Comparison of ENCODE assay signal across 22 cellular contexts in the genomic region with DNA sequence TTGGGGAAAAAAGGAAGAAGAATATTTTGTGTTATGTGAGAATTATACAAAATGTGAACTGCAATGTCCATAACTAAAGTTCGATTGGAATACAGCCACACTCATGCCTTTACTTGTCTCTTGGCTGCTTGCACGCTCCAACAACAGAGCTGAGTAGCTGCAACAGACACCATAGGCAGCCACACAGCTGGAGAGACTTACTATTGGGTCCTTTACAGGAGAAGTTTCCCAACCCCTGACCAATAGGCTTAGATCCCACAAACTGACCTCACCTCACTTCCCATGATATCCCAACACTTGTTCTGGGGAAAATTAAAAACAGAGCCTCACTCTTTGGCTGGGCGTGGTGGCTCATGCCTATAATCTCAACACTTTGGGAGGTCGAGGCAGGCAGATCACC.
"Had no signal": no experiment of that assay in that cellular context is flagged by ENCODE, and none has a peak within 500 bp of the region (broad histone marks: within the 10 kb centered on the region; RNA-seq: fewer than 3 reads in every experiment).

No MANE protein-coding gene starts in this region.

- H3K9me3 ChIP-seq: adrenal gland, SJCRH30 had no signal

- H3K4me1 ChIP-seq: adrenal gland had no signal

- H3K4me3 ChIP-seq: adrenal gland, SJCRH30, SK-N-MC had no signal

- H3K27ac ChIP-seq: adrenal gland, KMS-11, SJCRH30, SK-N-MC had no signal

- H3K9ac ChIP-seq: KMS-11 had no signal

- H3K4me2 ChIP-seq: KMS-11 had no signal

- DNase-seq: activated CD4-positive, alpha-beta T cell treated with anti-CD3 and anti-CD28 coated beads, Interleukin-2, amount 10 ng/mL, durations not matched to agents 7 days and 5 days; activated CD4-positive, alpha-beta T cell treated with anti-CD3 and anti-CD28 coated beads, Interleukin-2, amount 50 U/mL, for 48 hours; activated CD8-positive, alpha-beta T cell treated with anti-CD3 and anti-CD28 coated beads, Interleukin-2, amount 10 ng/mL, durations not matched to agents 7 days and 5 days; activated gamma-delta T cell treated with Interleukin-2 at 50 U/mL for 16 hours; activated naive CD4-positive, alpha-beta T cell treated with anti-CD3 and anti-CD28 coated beads for 36 hours; activated T-cell treated with anti-CD3 and anti-CD28 coated beads, Interleukin-2, amount 50 U/mL, for 24 hours; adrenal gland; NCI-H1105; NCI-H1417 treated with DMSO at 0.1 percent for 48 hours; NCI-H187 treated with DMSO at 0.1 percent for 48 hours; NCI-H2081; NCI-H2171 treated with DMSO at 0.1 percent for 48 hours; NCI-H2227 treated with DMSO at 0.1 percent for 48 hours; NCI-H446 treated with DMSO at 0.1 percent for 48 hours; NCI-H524; NCI-H69; NCI-H82; SHP77; SJCRH30; T1000 had no signal

- H3K27me3 ChIP-seq: adrenal gland, SJCRH30 had no signal

- H3K36me3 ChIP-seq: adrenal gland, SJCRH30 had no signal
